ENCODE assay signal across 17 cellular contexts in genomic region chr2:120622159-120622869, GRCh38.
"Had no signal": no experiment of that assay in that cellular context is flagged by ENCODE, and none has a peak within 500 bp of the region (broad histone marks: within the 10 kb centered on the region; RNA-seq: fewer than 3 reads in every experiment).

No MANE protein-coding gene starts in this region.

- H3K36me3 Mint-ChIP-seq: activated CD4-positive, alpha-beta memory T cell treated with anti-CD3 and anti-CD28 coated beads for 36 hours; activated naive CD4-positive, alpha-beta T cell treated with anti-CD3 and anti-CD28 coated beads, Interleukin-2, amount 50 U/mL, for 72 hours; immature natural killer cell had no signal

- H3K4me3 Mint-ChIP-seq: activated CD4-positive, alpha-beta memory T cell treated with anti-CD3 and anti-CD28 coated beads for 36 hours; central memory CD8-positive, alpha-beta T cell; effector memory CD8-positive, alpha-beta T cell; immature natural killer cell; nephron; stimulated activated naive CD8-positive, alpha-beta T cell treated with anti-CD3 and anti-CD28 coated beads, Interleukin-15, Interleukin-2, amounts not matched to agents 100 ng/mL and 50 ng/mL, for 24 hours had no signal

- DNase-seq: activated CD4-positive, alpha-beta memory T cell treated with anti-CD3 and anti-CD28 coated beads for 36 hours; activated CD4-positive, alpha-beta T cell treated with anti-CD3 and anti-CD28 coated beads for 48 hours; adrenal gland; brain microvascular endothelial cell; effector memory CD8-positive, alpha-beta T cell; glutamatergic neuron; immature natural killer cell; kidney glomerular epithelial cell; T-helper 2 cell; uterus had no signal

- H3K9me3 Mint-ChIP-seq: activated CD4-positive, alpha-beta memory T cell treated with anti-CD3 and anti-CD28 coated beads for 36 hours; central memory CD8-positive, alpha-beta T cell; effector memory CD8-positive, alpha-beta T cell; immature natural killer cell had no signal

- H3K4me1 Mint-ChIP-seq: central memory CD8-positive, alpha-beta T cell; immature natural killer cell; nephron had no signal

- ATAC-seq: activated naive CD4-positive, alpha-beta T cell treated with anti-CD3 and anti-CD28 coated beads, Interleukin-2, amount 50 U/mL, for 72 hours; effector memory CD8-positive, alpha-beta T cell; pancreas had no signal

- H3K27me3 Mint-ChIP-seq: stimulated activated naive CD8-positive, alpha-beta T cell treated with anti-CD3 and anti-CD28 coated beads, Interleukin-15, Interleukin-2, amounts not matched to agents 100 ng/mL and 50 ng/mL, for 24 hours had no signal

- FAIRE-seq: colon, frontal cortex, pancreas had no signal

- H3K27ac Mint-ChIP-seq: activated CD4-positive, alpha-beta memory T cell treated with anti-CD3 and anti-CD28 coated beads for 36 hours; activated naive CD4-positive, alpha-beta T cell treated with anti-CD3 and anti-CD28 coated beads, Interleukin-2, amount 50 U/mL, for 72 hours; effector memory CD8-positive, alpha-beta T cell; immature natural killer cell; nephron; stimulated activated naive CD8-positive, alpha-beta T cell treated with anti-CD3 and anti-CD28 coated beads, Interleukin-15, Interleukin-2, amounts not matched to agents 100 ng/mL and 50 ng/mL, for 24 hours had no signal
